9 cellular contexts compared by ENCODE assay signal in the genomic region with DNA sequence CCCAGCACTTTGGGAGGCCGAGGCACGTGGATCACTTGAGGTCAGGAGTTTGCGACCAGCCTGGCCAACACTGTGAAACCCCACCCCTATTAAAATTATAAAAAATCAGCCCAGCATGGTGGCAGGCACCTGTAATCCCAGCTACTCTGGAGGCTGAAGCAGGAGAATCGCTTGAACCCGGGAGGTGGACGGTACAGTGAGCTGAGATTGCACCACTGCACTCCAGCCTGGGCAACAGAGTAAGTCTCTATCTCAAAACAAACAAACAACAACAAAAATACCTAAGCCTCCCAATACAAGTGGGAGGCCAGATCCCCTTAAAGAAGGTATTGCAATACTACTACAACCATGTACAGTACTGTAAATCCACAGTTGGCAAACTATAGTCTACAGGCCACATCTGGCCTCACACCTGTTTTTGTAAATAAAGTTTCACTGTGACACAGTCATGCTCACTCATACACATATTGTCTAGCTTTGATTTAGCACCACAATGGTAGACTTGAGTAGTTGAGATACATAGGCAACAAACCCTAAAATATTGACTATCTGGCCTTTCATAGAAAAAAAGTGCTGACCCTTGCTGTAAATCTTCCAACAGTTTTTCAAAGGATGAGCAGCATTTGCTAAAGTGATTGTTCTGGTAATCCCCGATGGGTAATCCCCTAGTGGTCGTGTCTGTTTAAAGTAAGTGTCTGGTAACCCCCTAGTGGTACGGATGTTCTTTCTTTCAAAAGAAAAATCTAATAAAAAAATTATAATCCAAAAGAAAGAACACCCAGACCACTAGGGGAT.
DNase-seq lines count a peak whose midpoint lies in the region; ATAC-seq and TF ChIP-seq lines count a peak whose summit lies in the region.
"Had no signal": no experiment of that assay in that cellular context is flagged by ENCODE, and none has a peak within 500 bp of the region (broad histone marks: within the 10 kb centered on the region; RNA-seq: fewer than 3 reads in every experiment).

No MANE protein-coding gene starts in this region.

- H3K4me1 Mint-ChIP-seq in Calu3 (ENCODE audit: low read depth, unreplicated experiment): no peaks in the 10 kb centered on the region

- H3K9me3 Mint-ChIP-seq in Calu3 (ENCODE audit: low read depth, unreplicated experiment): no peaks in the 10 kb centered on the region

- no peak overlapping the region for H3K27ac Mint-ChIP-seq in Calu3 (ENCODE audit: unreplicated experiment)

- intact Hi-C loops in Calu3 (cut with micrococcal nuclease; ENCODE audit: unreplicated experiment): no loop called here

- H3K27me3 Mint-ChIP-seq in Calu3 (ENCODE audit: unreplicated experiment): no peaks in the 10 kb centered on the region

- CTCF ChIA-PET in Calu3 (lab: Charles Lee): no interaction called here

- H3K36me3 Mint-ChIP-seq in Calu3 (ENCODE audit: insufficient read depth, unreplicated experiment): no peaks in the 10 kb centered on the region

- BruUV-seq in Calu3 (replicated peaks; lab: Mats Ljungman, UMichigan): no TSS peak

- ATAC-seq in GM18499 (IDR thresholded peaks at IDR 0.05; ENCODE audit: insufficient read depth, unreplicated experiment): peak; percentile 48
- ATAC-seq in GM21381 (IDR thresholded peaks at IDR 0.05; ENCODE audit: unreplicated experiment): peak; percentile 59
- ATAC-seq in HG03196 (IDR thresholded peaks at IDR 0.05; ENCODE audit: unreplicated experiment): peak; percentile 55
- no peak for ATAC-seq in HG03025 (IDR thresholded peaks at IDR 0.05; ENCODE audit: low FRiP score, unreplicated experiment)

- DNase-seq in epithelial cell of proximal tubule (ENCODE audit: low read depth) (no peak), COR-L47 (lab: John Stamatoyannopoulos, UW) (no peak), Calu3 (no peak), 8988T (no peak)
- DNase-seq: nucleus accumbens had no signal

- no peak overlapping the region for H3K4me3 Mint-ChIP-seq in Calu3 (ENCODE audit: low read depth, unreplicated experiment)

- H3K4me3 ChIP-seq in epithelial cell of proximal tubule (ENCODE audit: low read depth, low read length): no peak overlapping the region

- TF ChIP-seq CTCF in epithelial cell of proximal tubule (conservative IDR thresholded peaks at IDR 0.05; ENCODE audit: low read depth, low read length) (peak; percentile 24), Calu3 (IDR thresholded peaks at IDR 0.05; ENCODE audit: unreplicated experiment) (no peak)
